In the genomic region with DNA sequence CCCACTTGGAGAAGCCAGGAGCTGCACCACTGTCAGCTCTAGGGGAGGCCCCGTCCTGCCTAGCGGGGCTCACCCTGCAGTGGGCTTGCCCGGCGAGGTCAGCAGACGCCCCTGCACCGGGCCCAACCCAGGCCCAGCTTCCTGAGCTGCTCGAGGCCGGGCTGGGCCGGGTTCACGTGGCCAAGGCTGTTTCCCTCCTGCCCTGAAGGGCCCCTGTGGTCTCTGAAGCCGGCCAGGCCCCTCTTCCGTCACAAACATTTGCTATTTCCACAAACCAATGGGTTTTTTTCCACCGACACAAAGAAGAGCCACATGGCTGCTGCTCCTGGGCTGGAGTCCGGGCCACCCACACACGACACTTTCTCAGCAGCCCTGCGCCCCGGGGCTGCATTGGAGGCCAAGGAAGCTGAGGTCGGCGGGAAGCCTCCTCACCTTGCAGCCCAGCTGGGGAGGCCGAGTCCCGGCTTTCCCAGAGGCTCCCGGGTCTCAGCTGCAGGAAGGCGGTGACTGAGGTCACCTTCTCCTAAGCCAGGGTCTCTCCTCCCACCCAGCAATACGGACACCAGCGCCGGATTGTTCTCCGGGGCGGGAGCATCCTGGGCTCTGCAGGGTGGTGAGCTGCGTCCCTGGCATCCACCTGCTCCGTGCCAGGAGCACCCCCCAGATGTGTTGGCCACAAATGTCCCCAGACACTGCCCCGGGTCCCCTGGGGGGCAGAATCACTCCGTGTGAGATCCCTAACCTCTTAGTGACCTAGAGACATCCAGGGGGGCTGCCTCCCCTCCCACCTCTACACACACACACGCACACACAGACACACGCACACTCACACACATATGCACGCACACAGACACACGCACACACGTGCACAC, we compare ENCODE assay signal across 1 cellular context.
TF ChIP-seq lines count a peak whose summit lies in the region.

No MANE protein-coding gene starts in this region.

TF ChIP-seq in HepG2, 621 proteins besides CTCF, POLR2A, EP300 and RAD21 (continued from another document and continues in another):
- TF ChIP-seq ZNF800 (CRISPR knock-in tag; IDR thresholded peaks at IDR 0.05) (0 out of 2 replicates have a peak, but pooled peaks have one; percentile 33), TIGD3 (CRISPR knock-in tag; IDR thresholded peaks at IDR 0.05; ENCODE audit: borderline replicate concordance) (no peak), RXRA (CRISPR knock-in tag; IDR thresholded peaks at IDR 0.05) (no peak), ZNF674 (CRISPR knock-in tag; IDR thresholded peaks at IDR 0.05; ENCODE audit: low read depth) (no peak), ZNF350 (CRISPR knock-in tag; IDR thresholded peaks at IDR 0.05; ENCODE audit: borderline replicate concordance, low read depth) (no peak), YEATS2 (CRISPR knock-in tag; IDR thresholded peaks at IDR 0.05; ENCODE audit: borderline replicate concordance) (no peak), HHEX (CRISPR knock-in tag; IDR thresholded peaks at IDR 0.05) (no peak), ZNF841 (CRISPR knock-in tag; IDR thresholded peaks at IDR 0.05; ENCODE audit: borderline replicate concordance) (no peak), NPAS2 (CRISPR knock-in tag; IDR thresholded peaks at IDR 0.05; ENCODE audit: borderline replicate concordance) (no peak), ZNF547 (CRISPR knock-in tag; IDR thresholded peaks at IDR 0.05) (no peak), TGIF2 (CRISPR knock-in tag; IDR thresholded peaks at IDR 0.05) (no peak), MIER2 (CRISPR knock-in tag; IDR thresholded peaks at IDR 0.05) (no peak), SP2 (CRISPR knock-in tag; IDR thresholded peaks at IDR 0.05) (0 out of 2 replicates have a peak, but pooled peaks have one; percentile 17), YY1 (IDR thresholded peaks at IDR 0.05; ENCODE audit: insufficient read depth, insufficient replicate concordance, low read depth, low read length) (no peak), ZNF704 (CRISPR knock-in tag; IDR thresholded peaks at IDR 0.05; ENCODE audit: borderline replicate concordance) (no peak), HOXA7 (CRISPR knock-in tag; IDR thresholded peaks at IDR 0.05) (no peak), MEIS1 (CRISPR knock-in tag; IDR thresholded peaks at IDR 0.05; ENCODE audit: borderline replicate concordance) (peak; percentile 48; the same call in 1 of the 2 replicates), ZSCAN29 (CRISPR knock-in tag; conservative IDR thresholded peaks at IDR 0.05) (no peak), ZNF83 (CRISPR knock-in tag; IDR thresholded peaks at IDR 0.05; ENCODE audit: borderline replicate concordance) (no peak), SP5 (CRISPR knock-in tag; IDR thresholded peaks at IDR 0.05; ENCODE audit: borderline replicate concordance, low read depth) (no peak), MLX (CRISPR knock-in tag; IDR thresholded peaks at IDR 0.05) (0 out of 2 replicates have a peak, but pooled peaks have one; percentile 27), ZNF207 (IDR thresholded peaks at IDR 0.05; ENCODE audit: borderline replicate concordance) (no peak), ZNF772 (CRISPR knock-in tag; IDR thresholded peaks at IDR 0.05) (0 out of 2 replicates have a peak, but pooled peaks have one; percentile 49), EED (CRISPR knock-in tag; IDR thresholded peaks at IDR 0.05) (no peak), ZNF784 (CRISPR knock-in tag; IDR thresholded peaks at IDR 0.05; ENCODE audit: borderline replicate concordance) (no peak), ZNF235 (CRISPR knock-in tag; IDR thresholded peaks at IDR 0.05; ENCODE audit: borderline replicate concordance) (peak; percentile 75; the same call in 1 of the 2 replicates), ZNF672 (CRISPR knock-in tag; IDR thresholded peaks at IDR 0.05) (no peak), ZSCAN21 (CRISPR knock-in tag; IDR thresholded peaks at IDR 0.05; ENCODE audit: borderline replicate concordance) (no peak), ZNF790 (CRISPR knock-in tag; IDR thresholded peaks at IDR 0.05; ENCODE audit: borderline replicate concordance) (no peak), ZNF468 (CRISPR knock-in tag; IDR thresholded peaks at IDR 0.05) (no peak), ZSCAN22 (CRISPR knock-in tag; IDR thresholded peaks at IDR 0.05) (no peak)
- TF ChIP-seq, protein P1, sequence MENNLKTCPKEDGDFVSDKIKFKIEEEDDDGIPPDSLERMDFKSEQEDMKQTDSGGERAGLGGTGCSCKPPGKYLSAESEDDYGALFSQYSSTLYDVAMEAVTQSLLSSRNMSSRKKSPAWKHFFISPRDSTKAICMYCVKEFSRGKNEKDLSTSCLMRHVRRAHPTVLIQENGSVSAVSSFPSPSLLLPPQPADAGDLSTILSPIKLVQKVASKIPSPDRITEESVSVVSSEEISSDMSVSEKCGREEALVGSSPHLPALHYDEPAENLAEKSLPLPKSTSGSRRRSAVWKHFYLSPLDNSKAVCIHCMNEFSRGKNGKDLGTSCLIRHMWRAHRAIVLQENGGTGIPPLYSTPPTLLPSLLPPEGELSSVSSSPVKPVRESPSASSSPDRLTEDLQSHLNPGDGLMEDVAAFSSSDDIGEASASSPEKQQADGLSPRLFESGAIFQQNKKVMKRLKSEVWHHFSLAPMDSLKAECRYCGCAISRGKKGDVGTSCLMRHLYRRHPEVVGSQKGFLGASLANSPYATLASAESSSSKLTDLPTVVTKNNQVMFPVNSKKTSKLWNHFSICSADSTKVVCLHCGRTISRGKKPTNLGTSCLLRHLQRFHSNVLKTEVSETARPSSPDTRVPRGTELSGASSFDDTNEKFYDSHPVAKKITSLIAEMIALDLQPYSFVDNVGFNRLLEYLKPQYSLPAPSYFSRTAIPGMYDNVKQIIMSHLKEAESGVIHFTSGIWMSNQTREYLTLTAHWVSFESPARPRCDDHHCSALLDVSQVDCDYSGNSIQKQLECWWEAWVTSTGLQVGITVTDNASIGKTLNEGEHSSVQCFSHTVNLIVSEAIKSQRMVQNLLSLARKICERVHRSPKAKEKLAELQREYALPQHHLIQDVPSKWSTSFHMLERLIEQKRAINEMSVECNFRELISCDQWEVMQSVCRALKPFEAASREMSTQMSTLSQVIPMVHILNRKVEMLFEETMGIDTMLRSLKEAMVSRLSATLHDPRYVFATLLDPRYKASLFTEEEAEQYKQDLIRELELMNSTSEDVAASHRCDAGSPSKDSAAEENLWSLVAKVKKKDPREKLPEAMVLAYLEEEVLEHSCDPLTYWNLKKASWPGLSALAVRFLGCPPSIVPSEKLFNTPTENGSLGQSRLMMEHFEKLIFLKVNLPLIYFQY (CRISPR knock-in tag; IDR thresholded peaks at IDR 0.05; ENCODE audit: borderline replicate concordance) = peak; percentile 87; the same call in 1 of the 2 replicates
- TF ChIP-seq, protein P2, sequence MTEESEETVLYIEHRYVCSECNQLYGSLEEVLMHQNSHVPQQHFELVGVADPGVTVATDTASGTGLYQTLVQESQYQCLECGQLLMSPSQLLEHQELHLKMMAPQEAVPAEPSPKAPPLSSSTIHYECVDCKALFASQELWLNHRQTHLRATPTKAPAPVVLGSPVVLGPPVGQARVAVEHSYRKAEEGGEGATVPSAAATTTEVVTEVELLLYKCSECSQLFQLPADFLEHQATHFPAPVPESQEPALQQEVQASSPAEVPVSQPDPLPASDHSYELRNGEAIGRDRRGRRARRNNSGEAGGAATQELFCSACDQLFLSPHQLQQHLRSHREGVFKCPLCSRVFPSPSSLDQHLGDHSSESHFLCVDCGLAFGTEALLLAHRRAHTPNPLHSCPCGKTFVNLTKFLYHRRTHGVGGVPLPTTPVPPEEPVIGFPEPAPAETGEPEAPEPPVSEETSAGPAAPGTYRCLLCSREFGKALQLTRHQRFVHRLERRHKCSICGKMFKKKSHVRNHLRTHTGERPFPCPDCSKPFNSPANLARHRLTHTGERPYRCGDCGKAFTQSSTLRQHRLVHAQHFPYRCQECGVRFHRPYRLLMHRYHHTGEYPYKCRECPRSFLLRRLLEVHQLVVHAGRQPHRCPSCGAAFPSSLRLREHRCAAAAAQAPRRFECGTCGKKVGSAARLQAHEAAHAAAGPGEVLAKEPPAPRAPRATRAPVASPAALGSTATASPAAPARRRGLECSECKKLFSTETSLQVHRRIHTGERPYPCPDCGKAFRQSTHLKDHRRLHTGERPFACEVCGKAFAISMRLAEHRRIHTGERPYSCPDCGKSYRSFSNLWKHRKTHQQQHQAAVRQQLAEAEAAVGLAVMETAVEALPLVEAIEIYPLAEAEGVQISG (CRISPR knock-in tag; IDR thresholded peaks at IDR 0.05) = no peak
- TF ChIP-seq, protein P3, sequence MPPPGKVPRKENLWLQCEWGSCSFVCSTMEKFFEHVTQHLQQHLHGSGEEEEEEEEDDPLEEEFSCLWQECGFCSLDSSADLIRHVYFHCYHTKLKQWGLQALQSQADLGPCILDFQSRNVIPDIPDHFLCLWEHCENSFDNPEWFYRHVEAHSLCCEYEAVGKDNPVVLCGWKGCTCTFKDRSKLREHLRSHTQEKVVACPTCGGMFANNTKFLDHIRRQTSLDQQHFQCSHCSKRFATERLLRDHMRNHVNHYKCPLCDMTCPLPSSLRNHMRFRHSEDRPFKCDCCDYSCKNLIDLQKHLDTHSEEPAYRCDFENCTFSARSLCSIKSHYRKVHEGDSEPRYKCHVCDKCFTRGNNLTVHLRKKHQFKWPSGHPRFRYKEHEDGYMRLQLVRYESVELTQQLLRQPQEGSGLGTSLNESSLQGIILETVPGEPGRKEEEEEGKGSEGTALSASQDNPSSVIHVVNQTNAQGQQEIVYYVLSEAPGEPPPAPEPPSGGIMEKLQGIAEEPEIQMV (CRISPR knock-in tag; IDR thresholded peaks at IDR 0.05; ENCODE audit: low read depth) = no peak
- TF ChIP-seq, protein P4, sequence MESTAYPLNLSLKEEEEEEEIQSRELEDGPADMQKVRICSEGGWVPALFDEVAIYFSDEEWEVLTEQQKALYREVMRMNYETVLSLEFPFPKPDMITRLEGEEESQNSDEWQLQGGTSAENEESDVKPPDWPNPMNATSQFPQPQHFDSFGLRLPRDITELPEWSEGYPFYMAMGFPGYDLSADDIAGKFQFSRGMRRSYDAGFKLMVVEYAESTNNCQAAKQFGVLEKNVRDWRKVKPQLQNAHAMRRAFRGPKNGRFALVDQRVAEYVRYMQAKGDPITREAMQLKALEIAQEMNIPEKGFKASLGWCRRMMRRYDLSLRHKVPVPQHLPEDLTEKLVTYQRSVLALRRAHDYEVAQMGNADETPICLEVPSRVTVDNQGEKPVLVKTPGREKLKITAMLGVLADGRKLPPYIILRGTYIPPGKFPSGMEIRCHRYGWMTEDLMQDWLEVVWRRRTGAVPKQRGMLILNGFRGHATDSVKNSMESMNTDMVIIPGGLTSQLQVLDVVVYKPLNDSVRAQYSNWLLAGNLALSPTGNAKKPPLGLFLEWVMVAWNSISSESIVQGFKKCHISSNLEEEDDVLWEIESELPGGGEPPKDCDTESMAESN (CRISPR knock-in tag; conservative IDR thresholded peaks at IDR 0.05) = no peak
- TF ChIP-seq, protein P5, sequence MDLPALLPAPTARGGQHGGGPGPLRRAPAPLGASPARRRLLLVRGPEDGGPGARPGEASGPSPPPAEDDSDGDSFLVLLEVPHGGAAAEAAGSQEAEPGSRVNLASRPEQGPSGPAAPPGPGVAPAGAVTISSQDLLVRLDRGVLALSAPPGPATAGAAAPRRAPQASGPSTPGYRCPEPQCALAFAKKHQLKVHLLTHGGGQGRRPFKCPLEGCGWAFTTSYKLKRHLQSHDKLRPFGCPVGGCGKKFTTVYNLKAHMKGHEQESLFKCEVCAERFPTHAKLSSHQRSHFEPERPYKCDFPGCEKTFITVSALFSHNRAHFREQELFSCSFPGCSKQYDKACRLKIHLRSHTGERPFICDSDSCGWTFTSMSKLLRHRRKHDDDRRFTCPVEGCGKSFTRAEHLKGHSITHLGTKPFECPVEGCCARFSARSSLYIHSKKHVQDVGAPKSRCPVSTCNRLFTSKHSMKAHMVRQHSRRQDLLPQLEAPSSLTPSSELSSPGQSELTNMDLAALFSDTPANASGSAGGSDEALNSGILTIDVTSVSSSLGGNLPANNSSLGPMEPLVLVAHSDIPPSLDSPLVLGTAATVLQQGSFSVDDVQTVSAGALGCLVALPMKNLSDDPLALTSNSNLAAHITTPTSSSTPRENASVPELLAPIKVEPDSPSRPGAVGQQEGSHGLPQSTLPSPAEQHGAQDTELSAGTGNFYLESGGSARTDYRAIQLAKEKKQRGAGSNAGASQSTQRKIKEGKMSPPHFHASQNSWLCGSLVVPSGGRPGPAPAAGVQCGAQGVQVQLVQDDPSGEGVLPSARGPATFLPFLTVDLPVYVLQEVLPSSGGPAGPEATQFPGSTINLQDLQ (CRISPR knock-in tag; IDR thresholded peaks at IDR 0.05) = no peak
